In the genomic region with DNA sequence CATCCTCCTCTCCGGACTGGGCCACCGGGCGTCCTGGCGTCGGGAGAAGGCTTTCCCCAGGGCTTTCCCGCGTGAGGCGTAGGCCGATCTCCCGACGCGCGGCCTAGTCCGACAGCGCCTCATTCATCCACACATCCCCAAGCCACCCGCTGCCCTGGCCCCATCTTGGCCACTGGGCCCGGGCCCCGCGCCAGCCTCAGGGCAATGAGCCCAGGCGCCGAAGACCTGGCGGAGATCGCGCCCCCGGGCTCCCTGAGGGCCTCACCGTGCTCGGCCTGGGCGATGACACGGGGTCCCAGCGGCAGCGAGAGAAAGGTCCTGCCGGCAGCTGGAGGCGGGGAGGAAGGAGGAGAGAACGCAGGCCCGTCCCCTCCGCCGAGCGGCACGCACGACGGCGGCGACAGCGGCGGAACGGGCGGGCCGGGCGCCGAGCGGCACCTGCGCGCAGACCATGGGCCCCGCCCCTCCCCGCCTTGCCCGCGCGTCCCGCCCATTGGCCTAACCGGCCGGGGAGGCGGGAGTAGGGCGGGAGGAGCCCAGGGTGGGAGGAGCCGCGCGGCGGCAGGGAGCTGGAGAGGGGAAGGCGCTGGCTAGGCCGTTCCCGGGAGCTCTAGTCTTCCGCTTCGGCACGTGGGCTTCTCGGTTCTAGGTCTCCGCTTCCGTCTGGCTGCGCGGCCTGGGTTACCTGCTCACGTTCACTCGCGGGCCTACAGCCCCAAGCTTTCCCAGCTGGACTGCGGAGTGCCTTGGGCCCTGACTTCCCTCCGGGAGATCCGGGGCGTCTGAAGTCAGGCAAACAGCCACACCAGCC, we compare ENCODE assay signal across 1 cellular context.
TF ChIP-seq lines count a peak whose summit lies in the region.

OLA1 (minus strand) TSS at position 346 of the 811 bp plus-strand sequence. CDS start 1,717 bp downstream, outside the sequence.

TF ChIP-seq in GM12878, 131 proteins besides CTCF, POLR2A, EP300 and RAD21 (continued from another document and continues in another):
- TF ChIP-seq, protein P1, sequence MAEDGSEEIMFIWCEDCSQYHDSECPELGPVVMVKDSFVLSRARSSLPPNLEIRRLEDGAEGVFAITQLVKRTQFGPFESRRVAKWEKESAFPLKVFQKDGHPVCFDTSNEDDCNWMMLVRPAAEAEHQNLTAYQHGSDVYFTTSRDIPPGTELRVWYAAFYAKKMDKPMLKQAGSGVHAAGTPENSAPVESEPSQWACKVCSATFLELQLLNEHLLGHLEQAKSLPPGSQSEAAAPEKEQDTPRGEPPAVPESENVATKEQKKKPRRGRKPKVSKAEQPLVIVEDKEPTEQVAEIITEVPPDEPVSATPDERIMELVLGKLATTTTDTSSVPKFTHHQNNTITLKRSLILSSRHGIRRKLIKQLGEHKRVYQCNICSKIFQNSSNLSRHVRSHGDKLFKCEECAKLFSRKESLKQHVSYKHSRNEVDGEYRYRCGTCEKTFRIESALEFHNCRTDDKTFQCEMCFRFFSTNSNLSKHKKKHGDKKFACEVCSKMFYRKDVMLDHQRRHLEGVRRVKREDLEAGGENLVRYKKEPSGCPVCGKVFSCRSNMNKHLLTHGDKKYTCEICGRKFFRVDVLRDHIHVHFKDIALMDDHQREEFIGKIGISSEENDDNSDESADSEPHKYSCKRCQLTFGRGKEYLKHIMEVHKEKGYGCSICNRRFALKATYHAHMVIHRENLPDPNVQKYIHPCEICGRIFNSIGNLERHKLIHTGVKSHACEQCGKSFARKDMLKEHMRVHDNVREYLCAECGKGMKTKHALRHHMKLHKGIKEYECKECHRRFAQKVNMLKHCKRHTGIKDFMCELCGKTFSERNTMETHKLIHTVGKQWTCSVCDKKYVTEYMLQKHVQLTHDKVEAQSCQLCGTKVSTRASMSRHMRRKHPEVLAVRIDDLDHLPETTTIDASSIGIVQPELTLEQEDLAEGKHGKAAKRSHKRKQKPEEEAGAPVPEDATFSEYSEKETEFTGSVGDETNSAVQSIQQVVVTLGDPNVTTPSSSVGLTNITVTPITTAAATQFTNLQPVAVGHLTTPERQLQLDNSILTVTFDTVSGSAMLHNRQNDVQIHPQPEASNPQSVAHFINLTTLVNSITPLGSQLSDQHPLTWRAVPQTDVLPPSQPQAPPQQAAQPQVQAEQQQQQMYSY (CRISPR knock-in tag; IDR thresholded peaks at IDR 0.05) = 0 out of 2 replicates have a peak, but pooled peaks have one; percentile 17
- TF ChIP-seq MEF2B (IDR thresholded peaks at IDR 0.05; ENCODE audit: partially characterized antibody, poor library complexity, severe bottlenecking) (peak; percentile 23), ZBED1 (IDR thresholded peaks at IDR 0.05; ENCODE audit: borderline replicate concordance) (no peak), IRF4 (IDR thresholded peaks at IDR 0.05; ENCODE audit: low read depth, low read length) (0 out of 2 replicates have a peak, but pooled peaks have one; percentile 43), SIX5 (IDR thresholded peaks at IDR 0.05; ENCODE audit: low read depth, low read length, severe bottlenecking) (no peak), RB1 (IDR thresholded peaks at IDR 0.05; ENCODE audit: borderline replicate concordance) (peak; percentile 59; the same call in 1 of the 2 replicates), POLR2AphosphoS2 (IDR thresholded peaks at IDR 0.05; ENCODE audit: low read depth, low read length) (peak; percentile 88), NR2C1 (IDR thresholded peaks at IDR 0.05) (0 out of 2 replicates have a peak, but pooled peaks have one; percentile 27), BRCA1 (IDR thresholded peaks at IDR 0.05; ENCODE audit: low read depth, low read length) (no peak), GABPA (IDR thresholded peaks at IDR 0.05; ENCODE audit: low read depth) (0 out of 2 replicates have a peak, but pooled peaks have one; percentile 57), TCF3 (IDR thresholded peaks at IDR 0.05; ENCODE audit: borderline replicate concordance, insufficient read depth, low read depth, low read length) (peak; percentile 46; the same call in 1 of the 2 replicates), BACH1 (IDR thresholded peaks at IDR 0.05; ENCODE audit: borderline replicate concordance) (peak; percentile 71; the same call in 1 of the 2 replicates), CREB1 (IDR thresholded peaks at IDR 0.05; ENCODE audit: low read depth) (0 out of 2 replicates have a peak, but pooled peaks have one; percentile 11), SMAD1 (IDR thresholded peaks at IDR 0.05; ENCODE audit: low read depth, partially characterized antibody) (peak; percentile 23), RBBP5 (conservative IDR thresholded peaks at IDR 0.05) (no peak), IKZF2 (IDR thresholded peaks at IDR 0.05) (peak; percentile 49 to 63; a peak in 2 of 4 replicates), IKZF1 (conservative IDR thresholded peaks at IDR 0.05) (peak; percentile 77), POLR2AphosphoS5 (IDR thresholded peaks at IDR 0.05; ENCODE audit: low read length) (peak; percentile 90), NR2F1 (conservative IDR thresholded peaks at IDR 0.05) (peak; percentile 32; the same call in 1 of the 2 replicates), RUNX3 (IDR thresholded peaks at IDR 0.05; ENCODE audit: low read length) (peak; percentile 29; the same call in 1 of the 2 replicates), BHLHE40 (IDR thresholded peaks at IDR 0.05; ENCODE audit: borderline replicate concordance in 1 of 2, low read depth in 2 of 2, low read length in 1 of 2) (peak; percentile 88 to 96), MXI1 (IDR thresholded peaks at IDR 0.05; ENCODE audit: low read depth, low read length) (peak; percentile 86), ZSCAN29 (IDR thresholded peaks at IDR 0.05) (peak; percentile 59; the same call in 1 of the 2 replicates)
- TF ChIP-seq, protein P2, sequence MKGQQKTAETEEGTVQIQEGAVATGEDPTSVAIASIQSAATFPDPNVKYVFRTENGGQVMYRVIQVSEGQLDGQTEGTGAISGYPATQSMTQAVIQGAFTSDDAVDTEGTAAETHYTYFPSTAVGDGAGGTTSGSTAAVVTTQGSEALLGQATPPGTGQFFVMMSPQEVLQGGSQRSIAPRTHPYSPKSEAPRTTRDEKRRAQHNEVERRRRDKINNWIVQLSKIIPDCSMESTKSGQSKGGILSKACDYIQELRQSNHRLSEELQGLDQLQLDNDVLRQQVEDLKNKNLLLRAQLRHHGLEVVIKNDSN (IDR thresholded peaks at IDR 0.05; ENCODE audit: borderline replicate concordance, extremely low read length, insufficient read depth, low read depth, low read length) = peak; percentile 50
- TF ChIP-seq, protein P3, sequence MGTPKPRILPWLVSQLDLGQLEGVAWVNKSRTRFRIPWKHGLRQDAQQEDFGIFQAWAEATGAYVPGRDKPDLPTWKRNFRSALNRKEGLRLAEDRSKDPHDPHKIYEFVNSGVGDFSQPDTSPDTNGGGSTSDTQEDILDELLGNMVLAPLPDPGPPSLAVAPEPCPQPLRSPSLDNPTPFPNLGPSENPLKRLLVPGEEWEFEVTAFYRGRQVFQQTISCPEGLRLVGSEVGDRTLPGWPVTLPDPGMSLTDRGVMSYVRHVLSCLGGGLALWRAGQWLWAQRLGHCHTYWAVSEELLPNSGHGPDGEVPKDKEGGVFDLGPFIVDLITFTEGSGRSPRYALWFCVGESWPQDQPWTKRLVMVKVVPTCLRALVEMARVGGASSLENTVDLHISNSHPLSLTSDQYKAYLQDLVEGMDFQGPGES (IDR thresholded peaks at IDR 0.05) = peak; percentile 35; the same call in 1 of the 2 replicates
- TF ChIP-seq, protein P4, sequence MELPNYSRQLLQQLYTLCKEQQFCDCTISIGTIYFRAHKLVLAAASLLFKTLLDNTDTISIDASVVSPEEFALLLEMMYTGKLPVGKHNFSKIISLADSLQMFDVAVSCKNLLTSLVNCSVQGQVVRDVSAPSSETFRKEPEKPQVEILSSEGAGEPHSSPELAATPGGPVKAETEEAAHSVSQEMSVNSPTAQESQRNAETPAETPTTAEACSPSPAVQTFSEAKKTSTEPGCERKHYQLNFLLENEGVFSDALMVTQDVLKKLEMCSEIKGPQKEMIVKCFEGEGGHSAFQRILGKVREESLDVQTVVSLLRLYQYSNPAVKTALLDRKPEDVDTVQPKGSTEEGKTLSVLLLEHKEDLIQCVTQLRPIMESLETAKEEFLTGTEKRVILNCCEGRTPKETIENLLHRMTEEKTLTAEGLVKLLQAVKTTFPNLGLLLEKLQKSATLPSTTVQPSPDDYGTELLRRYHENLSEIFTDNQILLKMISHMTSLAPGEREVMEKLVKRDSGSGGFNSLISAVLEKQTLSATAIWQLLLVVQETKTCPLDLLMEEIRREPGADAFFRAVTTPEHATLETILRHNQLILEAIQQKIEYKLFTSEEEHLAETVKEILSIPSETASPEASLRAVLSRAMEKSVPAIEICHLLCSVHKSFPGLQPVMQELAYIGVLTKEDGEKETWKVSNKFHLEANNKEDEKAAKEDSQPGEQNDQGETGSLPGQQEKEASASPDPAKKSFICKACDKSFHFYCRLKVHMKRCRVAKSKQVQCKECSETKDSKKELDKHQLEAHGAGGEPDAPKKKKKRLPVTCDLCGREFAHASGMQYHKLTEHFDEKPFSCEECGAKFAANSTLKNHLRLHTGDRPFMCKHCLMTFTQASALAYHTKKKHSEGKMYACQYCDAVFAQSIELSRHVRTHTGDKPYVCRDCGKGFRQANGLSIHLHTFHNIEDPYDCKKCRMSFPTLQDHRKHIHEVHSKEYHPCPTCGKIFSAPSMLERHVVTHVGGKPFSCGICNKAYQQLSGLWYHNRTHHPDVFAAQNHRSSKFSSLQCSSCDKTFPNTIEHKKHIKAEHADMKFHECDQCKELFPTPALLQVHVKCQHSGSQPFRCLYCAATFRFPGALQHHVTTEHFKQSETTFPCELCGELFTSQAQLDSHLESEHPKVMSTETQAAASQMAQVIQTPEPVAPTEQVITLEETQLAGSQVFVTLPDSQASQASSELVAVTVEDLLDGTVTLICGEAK (IDR thresholded peaks at IDR 0.05; ENCODE audit: borderline replicate concordance) = peak; percentile 71
- TF ChIP-seq, protein P5, sequence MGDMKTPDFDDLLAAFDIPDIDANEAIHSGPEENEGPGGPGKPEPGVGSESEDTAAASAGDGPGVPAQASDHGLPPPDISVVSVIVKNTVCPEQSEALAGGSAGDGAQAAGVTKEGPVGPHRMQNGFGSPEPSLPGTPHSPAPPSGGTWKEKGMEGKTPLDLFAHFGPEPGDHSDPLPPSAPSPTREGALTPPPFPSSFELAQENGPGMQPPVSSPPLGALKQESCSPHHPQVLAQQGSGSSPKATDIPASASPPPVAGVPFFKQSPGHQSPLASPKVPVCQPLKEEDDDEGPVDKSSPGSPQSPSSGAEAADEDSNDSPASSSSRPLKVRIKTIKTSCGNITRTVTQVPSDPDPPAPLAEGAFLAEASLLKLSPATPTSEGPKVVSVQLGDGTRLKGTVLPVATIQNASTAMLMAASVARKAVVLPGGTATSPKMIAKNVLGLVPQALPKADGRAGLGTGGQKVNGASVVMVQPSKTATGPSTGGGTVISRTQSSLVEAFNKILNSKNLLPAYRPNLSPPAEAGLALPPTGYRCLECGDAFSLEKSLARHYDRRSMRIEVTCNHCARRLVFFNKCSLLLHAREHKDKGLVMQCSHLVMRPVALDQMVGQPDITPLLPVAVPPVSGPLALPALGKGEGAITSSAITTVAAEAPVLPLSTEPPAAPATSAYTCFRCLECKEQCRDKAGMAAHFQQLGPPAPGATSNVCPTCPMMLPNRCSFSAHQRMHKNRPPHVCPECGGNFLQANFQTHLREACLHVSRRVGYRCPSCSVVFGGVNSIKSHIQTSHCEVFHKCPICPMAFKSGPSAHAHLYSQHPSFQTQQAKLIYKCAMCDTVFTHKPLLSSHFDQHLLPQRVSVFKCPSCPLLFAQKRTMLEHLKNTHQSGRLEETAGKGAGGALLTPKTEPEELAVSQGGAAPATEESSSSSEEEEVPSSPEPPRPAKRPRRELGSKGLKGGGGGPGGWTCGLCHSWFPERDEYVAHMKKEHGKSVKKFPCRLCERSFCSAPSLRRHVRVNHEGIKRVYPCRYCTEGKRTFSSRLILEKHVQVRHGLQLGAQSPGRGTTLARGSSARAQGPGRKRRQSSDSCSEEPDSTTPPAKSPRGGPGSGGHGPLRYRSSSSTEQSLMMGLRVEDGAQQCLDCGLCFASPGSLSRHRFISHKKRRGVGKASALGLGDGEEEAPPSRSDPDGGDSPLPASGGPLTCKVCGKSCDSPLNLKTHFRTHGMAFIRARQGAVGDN (IDR thresholded peaks at IDR 0.05) = peak; percentile 94
- TF ChIP-seq, protein P6, sequence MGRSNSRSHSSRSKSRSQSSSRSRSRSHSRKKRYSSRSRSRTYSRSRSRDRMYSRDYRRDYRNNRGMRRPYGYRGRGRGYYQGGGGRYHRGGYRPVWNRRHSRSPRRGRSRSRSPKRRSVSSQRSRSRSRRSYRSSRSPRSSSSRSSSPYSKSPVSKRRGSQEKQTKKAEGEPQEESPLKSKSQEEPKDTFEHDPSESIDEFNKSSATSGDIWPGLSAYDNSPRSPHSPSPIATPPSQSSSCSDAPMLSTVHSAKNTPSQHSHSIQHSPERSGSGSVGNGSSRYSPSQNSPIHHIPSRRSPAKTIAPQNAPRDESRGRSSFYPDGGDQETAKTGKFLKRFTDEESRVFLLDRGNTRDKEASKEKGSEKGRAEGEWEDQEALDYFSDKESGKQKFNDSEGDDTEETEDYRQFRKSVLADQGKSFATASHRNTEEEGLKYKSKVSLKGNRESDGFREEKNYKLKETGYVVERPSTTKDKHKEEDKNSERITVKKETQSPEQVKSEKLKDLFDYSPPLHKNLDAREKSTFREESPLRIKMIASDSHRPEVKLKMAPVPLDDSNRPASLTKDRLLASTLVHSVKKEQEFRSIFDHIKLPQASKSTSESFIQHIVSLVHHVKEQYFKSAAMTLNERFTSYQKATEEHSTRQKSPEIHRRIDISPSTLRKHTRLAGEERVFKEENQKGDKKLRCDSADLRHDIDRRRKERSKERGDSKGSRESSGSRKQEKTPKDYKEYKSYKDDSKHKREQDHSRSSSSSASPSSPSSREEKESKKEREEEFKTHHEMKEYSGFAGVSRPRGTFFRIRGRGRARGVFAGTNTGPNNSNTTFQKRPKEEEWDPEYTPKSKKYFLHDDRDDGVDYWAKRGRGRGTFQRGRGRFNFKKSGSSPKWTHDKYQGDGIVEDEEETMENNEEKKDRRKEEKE (IDR thresholded peaks at IDR 0.05) = no peak
- TF ChIP-seq, protein P7, sequence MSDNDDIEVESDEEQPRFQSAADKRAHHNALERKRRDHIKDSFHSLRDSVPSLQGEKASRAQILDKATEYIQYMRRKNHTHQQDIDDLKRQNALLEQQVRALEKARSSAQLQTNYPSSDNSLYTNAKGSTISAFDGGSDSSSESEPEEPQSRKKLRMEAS (IDR thresholded peaks at IDR 0.05; ENCODE audit: low read depth, low read length) = peak; percentile 83
- TF ChIP-seq, protein P8, sequence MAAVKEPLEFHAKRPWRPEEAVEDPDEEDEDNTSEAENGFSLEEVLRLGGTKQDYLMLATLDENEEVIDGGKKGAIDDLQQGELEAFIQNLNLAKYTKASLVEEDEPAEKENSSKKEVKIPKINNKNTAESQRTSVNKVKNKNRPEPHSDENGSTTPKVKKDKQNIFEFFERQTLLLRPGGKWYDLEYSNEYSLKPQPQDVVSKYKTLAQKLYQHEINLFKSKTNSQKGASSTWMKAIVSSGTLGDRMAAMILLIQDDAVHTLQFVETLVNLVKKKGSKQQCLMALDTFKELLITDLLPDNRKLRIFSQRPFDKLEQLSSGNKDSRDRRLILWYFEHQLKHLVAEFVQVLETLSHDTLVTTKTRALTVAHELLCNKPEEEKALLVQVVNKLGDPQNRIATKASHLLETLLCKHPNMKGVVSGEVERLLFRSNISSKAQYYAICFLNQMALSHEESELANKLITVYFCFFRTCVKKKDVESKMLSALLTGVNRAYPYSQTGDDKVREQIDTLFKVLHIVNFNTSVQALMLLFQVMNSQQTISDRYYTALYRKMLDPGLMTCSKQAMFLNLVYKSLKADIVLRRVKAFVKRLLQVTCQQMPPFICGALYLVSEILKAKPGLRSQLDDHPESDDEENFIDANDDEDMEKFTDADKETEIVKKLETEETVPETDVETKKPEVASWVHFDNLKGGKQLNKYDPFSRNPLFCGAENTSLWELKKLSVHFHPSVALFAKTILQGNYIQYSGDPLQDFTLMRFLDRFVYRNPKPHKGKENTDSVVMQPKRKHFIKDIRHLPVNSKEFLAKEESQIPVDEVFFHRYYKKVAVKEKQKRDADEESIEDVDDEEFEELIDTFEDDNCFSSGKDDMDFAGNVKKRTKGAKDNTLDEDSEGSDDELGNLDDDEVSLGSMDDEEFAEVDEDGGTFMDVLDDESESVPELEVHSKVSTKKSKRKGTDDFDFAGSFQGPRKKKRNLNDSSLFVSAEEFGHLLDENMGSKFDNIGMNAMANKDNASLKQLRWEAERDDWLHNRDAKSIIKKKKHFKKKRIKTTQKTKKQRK (IDR thresholded peaks at IDR 0.05; ENCODE audit: low read depth, low read length) = no peak; the same call in 1 of the 2 replicates
